ENCODE assay signal across 29 cellular contexts in genomic region chr12:41566703-41567102, GRCh38.
"Had no signal": no experiment of that assay in that cellular context is flagged by ENCODE, and none has a peak within 500 bp of the region (broad histone marks: within the 10 kb centered on the region; RNA-seq: fewer than 3 reads in every experiment).

No MANE protein-coding gene starts in this region.

- H3K9me3 ChIP-seq: ascending aorta had no signal

- DNase-seq: activated CD4-positive, alpha-beta memory T cell treated with anti-CD3 and anti-CD28 coated beads, Interleukin-2, amount 10 ng/mL, durations not matched to agents 7 days and 5 days; activated CD4-positive, alpha-beta T cell treated with anti-CD3 and anti-CD28 coated beads for 1 hour; activated CD4-positive, alpha-beta T cell treated with anti-CD3 and anti-CD28 coated beads for 36 hours; activated CD4-positive, alpha-beta T cell treated with anti-CD3 and anti-CD28 coated beads for 48 hours; activated CD4-positive, alpha-beta T cell treated with anti-CD3 and anti-CD28 coated beads, Interleukin-2, amount 10 ng/mL, durations not matched to agents 7 days and 5 days; activated CD4-positive, alpha-beta T cell treated with anti-CD3 and anti-CD28 coated beads, Interleukin-2, amount 50 U/mL, for 48 hours; activated CD4-positive, CD25-positive, alpha-beta regulatory T cell; activated CD8-positive, alpha-beta memory T cell treated with anti-CD3 and anti-CD28 coated beads for 24 hours; activated CD8-positive, alpha-beta memory T cell treated with anti-CD3 and anti-CD28 coated beads, Interleukin-2, amount 10 ng/mL, durations not matched to agents 7 days and 5 days; activated CD8-positive, alpha-beta memory T cell treated with anti-CD3 and anti-CD28 coated beads, Interleukin-2, amount 50 U/mL, for 48 hours; activated CD8-positive, alpha-beta T cell treated with anti-CD3 and anti-CD28 coated beads, Interleukin-2, amount 10 ng/mL, durations not matched to agents 7 days and 5 days; activated effector memory CD4-positive, alpha-beta T cell treated with Interleukin-2 at 50 U/mL for 16 hours; activated gamma-delta T cell; activated naive CD4-positive, alpha-beta T cell treated with anti-CD3 and anti-CD28 coated beads, Interleukin-2, amount 10 ng/mL, durations not matched to agents 7 days and 5 days; activated naive CD4-positive, alpha-beta T cell treated with Interleukin-2 at 50 U/mL for 16 hours; activated naive CD8-positive, alpha-beta T cell treated with anti-CD3 and anti-CD28 coated beads, Interleukin-2, amount 10 ng/mL, durations not matched to agents 7 days and 5 days; activated naive CD8-positive, alpha-beta T cell treated with anti-CD3 and anti-CD28 coated beads, Interleukin-2, amount 50 U/mL, for 24 hours; activated T-cell treated with anti-CD3 and anti-CD28 coated beads, Interleukin-2, amount 50 U/mL, for 24 hours; activated T-cell treated with anti-CD3 and anti-CD28 coated beads, Interleukin-2, amount 50 U/mL, for 48 hours; amygdala; anterior cingulate cortex; caudate nucleus; cerebellar nuclear complex; T-helper 2 cell; T-helper 9 cell had no signal

- ATAC-seq: activated CD4-positive, alpha-beta T cell treated with anti-CD3 and anti-CD28 coated beads for 36 hours; activated CD4-positive, CD25-positive, alpha-beta regulatory T cell treated with anti-CD3 and anti-CD28 coated beads, Interleukin-2, amount 50 U/mL, for 24 hours; activated CD8-positive, alpha-beta memory T cell treated with anti-CD3 and anti-CD28 coated beads, Interleukin-2, amount 10 ng/mL, durations not matched to agents 7 days and 5 days; activated CD8-positive, alpha-beta T cell treated with anti-CD3 and anti-CD28 coated beads, Interleukin-2, amount 10 ng/mL, durations not matched to agents 7 days and 5 days; activated naive CD8-positive, alpha-beta T cell treated with anti-CD3 and anti-CD28 coated beads, Interleukin-2, amount 50 U/mL, for 24 hours had no signal

- H3K27me3 ChIP-seq: ascending aorta, cardiac muscle cell had no signal

- H3K27ac ChIP-seq: ascending aorta, cardiac muscle cell, VCaP had no signal

- H3K4me1 ChIP-seq: ascending aorta had no signal

- H3K4me3 ChIP-seq: ascending aorta, cardiac muscle cell had no signal

- H3K36me3 ChIP-seq: ascending aorta, cardiac muscle cell had no signal
